ENCODE assay signal across 28 cellular contexts in genomic region chr14:53888535-53889386, GRCh38.
DNase-seq lines count a peak whose midpoint lies in the region; ATAC-seq, FAIRE-seq and TF ChIP-seq lines count a peak whose summit lies in the region.
"Had no signal": no experiment of that assay in that cellular context is flagged by ENCODE, and none has a peak within 500 bp of the region (broad histone marks: within the 10 kb centered on the region; RNA-seq: fewer than 3 reads in every experiment).

No MANE protein-coding gene starts in this region.

- no peaks in the 10 kb centered on the region for H3K36me3 Mint-ChIP-seq in activated CD8-positive, alpha-beta T cell treated with anti-CD3 and anti-CD28 coated beads, Interleukin-2, amount 10 ng/mL, durations not matched to agents 7 days and 5 days (ENCODE audit: low read depth)
- H3K36me3 Mint-ChIP-seq: activated naive CD8-positive, alpha-beta T cell treated with anti-CD3 and anti-CD28 coated beads for 36 hours had no signal

- H3K27ac Mint-ChIP-seq in activated CD8-positive, alpha-beta T cell treated with anti-CD3 and anti-CD28 coated beads, Interleukin-2, amount 10 ng/mL, durations not matched to agents 7 days and 5 days: no peak overlapping the region
- H3K27ac Mint-ChIP-seq: activated CD8-positive, alpha-beta T cell treated with anti-CD3 and anti-CD28 coated beads for 36 hours; activated naive CD8-positive, alpha-beta T cell treated with anti-CD3 and anti-CD28 coated beads for 36 hours had no signal

- no peaks in the 10 kb centered on the region for H3K27me3 ChIP-seq in pancreas
- H3K27me3 ChIP-seq: left lung, SJSA1, stomach, tibial nerve had no signal

- no peaks in the 10 kb centered on the region for H3K9me3 Mint-ChIP-seq in activated CD8-positive, alpha-beta T cell treated with anti-CD3 and anti-CD28 coated beads, Interleukin-2, amount 10 ng/mL, durations not matched to agents 7 days and 5 days (ENCODE audit: insufficient read depth)
- H3K9me3 Mint-ChIP-seq: activated naive CD8-positive, alpha-beta T cell treated with anti-CD3 and anti-CD28 coated beads for 36 hours; neural crest cell had no signal

- H3K4me3 ChIP-seq in pancreas: no peak overlapping the region
- H3K4me3 ChIP-seq: left lung, SJSA1, stomach, tibial nerve had no signal

- H3K27me3 Mint-ChIP-seq in activated CD8-positive, alpha-beta T cell treated with anti-CD3 and anti-CD28 coated beads, Interleukin-2, amount 10 ng/mL, durations not matched to agents 7 days and 5 days (ENCODE audit: low read depth): peaks cover 2% of the 10 kb centered on the region
- H3K27me3 Mint-ChIP-seq: activated CD8-positive, alpha-beta T cell treated with anti-CD3 and anti-CD28 coated beads for 36 hours had no signal

- H3K4me3 Mint-ChIP-seq in activated CD8-positive, alpha-beta T cell treated with anti-CD3 and anti-CD28 coated beads, Interleukin-2, amount 10 ng/mL, durations not matched to agents 7 days and 5 days: no peak overlapping the region
- H3K4me3 Mint-ChIP-seq: activated CD8-positive, alpha-beta T cell treated with anti-CD3 and anti-CD28 coated beads for 36 hours; activated naive CD8-positive, alpha-beta T cell treated with anti-CD3 and anti-CD28 coated beads for 36 hours; neural crest cell had no signal

- WGBS in pancreas, 2 donors: 22 to 23% methylated on average over 3 of the region's 3 CpGs

- H3K9me3 ChIP-seq in pancreas: no peaks in the 10 kb centered on the region
- H3K9me3 ChIP-seq: left lung, SJSA1, stomach, tibial nerve had no signal

- H3K4me1 ChIP-seq in pancreas: peaks cover 0 to 4% (median 0%) of the 10 kb centered on the region in 3 donors
- H3K4me1 ChIP-seq: left lung had no signal

- CTCF ChIA-PET in activated CD8-positive, alpha-beta T cell treated with anti-CD3 and anti-CD28 coated beads, Interleukin-2, amount 10 ng/mL, durations not matched to agents 7 days and 5 days (lab: Charles Lee): no interaction called here

- TF ChIP-seq CTCF in pancreas (IDR thresholded peaks at IDR 0.05): no peak

- no peaks in the 10 kb centered on the region for H3K36me3 ChIP-seq in pancreas
- H3K36me3 ChIP-seq: left lung, SJSA1, stomach, tibial nerve had no signal

- intact Hi-C loops in pancreas (cut with DNase I): no loop called here

- H3K4me1 Mint-ChIP-seq in activated CD8-positive, alpha-beta T cell treated with anti-CD3 and anti-CD28 coated beads, Interleukin-2, amount 10 ng/mL, durations not matched to agents 7 days and 5 days (ENCODE audit: low read depth): no peaks in the 10 kb centered on the region
- H3K4me1 Mint-ChIP-seq: activated naive CD8-positive, alpha-beta T cell treated with anti-CD3 and anti-CD28 coated beads for 36 hours had no signal

- DNase-seq in COLO668 (lab: John Stamatoyannopoulos, UW; ENCODE audit: unreplicated experiment) (peak; percentile 44), HTR-8/SVneo (ENCODE audit: insufficient read length, low spot score) (no peak), kidney tubule cell (ENCODE audit: low spot score) (peak; percentile 51), pancreas (no peak), NCI-H187 (lab: John Stamatoyannopoulos, UW) (no peak), NOMO-1 (lab: John Stamatoyannopoulos, UW; ENCODE audit: unreplicated experiment in 2 of 2) (no peak), NCI-H1105 treated with DMSO at 0.1 percent for 48 hours (lab: John Stamatoyannopoulos, UW) (no peak)
- no peak for DNase-seq in activated CD8-positive, alpha-beta T cell treated with anti-CD3 and anti-CD28 coated beads, Interleukin-2, amount 10 ng/mL, durations not matched to agents 7 days and 5 days
- DNase-seq: activated CD4-positive, CD25-positive, alpha-beta regulatory T cell treated with anti-CD3 and anti-CD28 coated beads, Interleukin-2, amount 50 U/mL, for 72 hours; activated CD8-positive, alpha-beta T cell treated with anti-CD3 and anti-CD28 coated beads for 36 hours; activated effector memory CD4-positive, alpha-beta T cell treated with Interleukin-2 at 50 U/mL for 16 hours; activated naive CD8-positive, alpha-beta T cell treated with anti-CD3 and anti-CD28 coated beads for 36 hours; activated T-cell treated with anti-CD3 and anti-CD28 coated beads for 4 hours; EL; head of caudate nucleus; left lung; NCI-H146; NCI-H510A treated with DMSO at 0.1 percent for 48 hours; stimulated activated CD4-positive, alpha-beta T cell treated with anti-CD3 and anti-CD28 coated beads, Interleukin-15, amount 100 ng/mL, for 24 hours; stomach; T-helper 1 cell had no signal

- ATAC-seq in pancreas: peak; percentile 63 to 87 (median 82)
- no peak for ATAC-seq in activated CD8-positive, alpha-beta T cell treated with anti-CD3 and anti-CD28 coated beads, Interleukin-2, amount 10 ng/mL, durations not matched to agents 7 days and 5 days
- ATAC-seq: activated CD8-positive, alpha-beta T cell treated with anti-CD3 and anti-CD28 coated beads for 36 hours; left lung; sciatic nerve had no signal

- POLR2A ChIA-PET in activated CD8-positive, alpha-beta T cell treated with anti-CD3 and anti-CD28 coated beads, Interleukin-2, amount 10 ng/mL, durations not matched to agents 7 days and 5 days (lab: Charles Lee): no interaction called here

- FAIRE-seq in HTR-8/SVneo (lab: Jason Lieb, UNC): peak; percentile 33
- FAIRE-seq in pancreas (lab: Jason Lieb, UNC): no peak
- FAIRE-seq: RCC 7860, TTC549 had no signal

- no peak overlapping the region for H3K27ac ChIP-seq in pancreas
- H3K27ac ChIP-seq: KMS-11, left lung, SJSA1, stomach, tibial nerve had no signal

Comparison
In these comparisons a context has a peak if more than half of its experiments do, and no peak if none do; other contexts are left out.
1. DNase-seq: peak in COLO668 (single experiment) and kidney tubule cell (single experiment); none in HTR-8/SVneo (single experiment), pancreas (0 of 6), NCI-H187 (0 of 2), NOMO-1 (0 of 2), activated CD8-positive, alpha-beta T cell treated with anti-CD3 and anti-CD28 coated beads, Interleukin-2, amount 10 ng/mL, durations not matched to agents 7 days and 5 days (single experiment) and NCI-H1105 treated with DMSO at 0.1 percent for 48 hours (single experiment).